Comparison of ENCODE assay signal across 1 cellular context in genomic region chr2:200308001-200308400, GRCh38.
TF ChIP-seq lines count a peak whose summit lies in the region.

No MANE protein-coding gene starts in this region.

TF ChIP-seq in GM23338, 12 proteins besides CTCF, POLR2A, EP300 and RAD21 (continued from another document):
- TF ChIP-seq ZNF462 (CRISPR knock-in tag; IDR thresholded peaks at IDR 0.05) (no peak), ZNF331 (CRISPR knock-in tag; IDR thresholded peaks at IDR 0.05; ENCODE audit: low read depth) (no peak), NANOG (IDR thresholded peaks at IDR 0.05; ENCODE audit: borderline replicate concordance) (no peak), ETS1 (IDR thresholded peaks at IDR 0.05) (no peak), POLR2AphosphoS5 (IDR thresholded peaks at IDR 0.05; ENCODE audit: low read depth) (no peak), STAT1 (IDR thresholded peaks at IDR 0.05; ENCODE audit: unreplicated experiment) (no peak), EZH2 (IDR thresholded peaks at IDR 0.05; ENCODE audit: low read depth, unreplicated experiment) (no peak), JUNB (IDR thresholded peaks at IDR 0.05; ENCODE audit: unreplicated experiment) (no peak), ZNF114 (CRISPR knock-in tag; IDR thresholded peaks at IDR 0.05) (no peak), EZH2phosphoT487 (IDR thresholded peaks at IDR 0.05; ENCODE audit: unreplicated experiment) (no peak), CREB1 (CRISPR knock-in tag; IDR thresholded peaks at IDR 0.05; ENCODE audit: low read depth) (no peak)
